In genomic region chr1:201551877-201552731, GRCh38 we compare ENCODE assay signal across 8 cellular contexts. TPM values are rescaled to one million over a fixed set of nuclear protein-coding genes. Genes with fewer than 3 reads are reported as not detected.
A peak's percentile ranks its signal among the peaks of the same experiment; 100 is the strongest.
DNase-seq lines count a peak whose midpoint lies in the region; FAIRE-seq and TF ChIP-seq lines count a peak whose summit lies in the region.

No MANE protein-coding gene starts in this region.

- no peak for TF ChIP-seq POLR2A in GM12891 (IDR thresholded peaks at IDR 0.05; ENCODE audit: low read depth, low read length)

- TF ChIP-seq CTCF in foreskin fibroblast (IDR thresholded peaks at IDR 0.05; ENCODE audit: low read depth, low read length): no peak

- no peak overlapping the region for H3K4me3 ChIP-seq in foreskin fibroblast (ENCODE audit: low read depth in 1 of 2, low read length in 2 of 2)

- no peak for FAIRE-seq in GM12891 (lab: Jason Lieb, UNC)

- DNase-seq in GM12891 (ENCODE audit: insufficient read length, low spot score): no peak
- peak; percentile 77 for DNase-seq in SKM-1 treated with dmso at 0.1 percent for 144 hours (lab: John Stamatoyannopoulos, UW; ENCODE audit: unreplicated experiment)
- peak; percentile 87 to 89 for DNase-seq in foreskin fibroblast
- peak; percentile 89 for DNase-seq in renal cortical epithelial cell (ENCODE audit: low read depth)
- DNase-seq in germinal center (ENCODE audit: low spot score): no peak
- DNase-seq in NCI-H748 treated with DMSO at 0.1 percent for 48 hours (lab: John Stamatoyannopoulos, UW): no peak
- no peak for DNase-seq in GF-D8 (lab: John Stamatoyannopoulos, UW)
- DNase-seq in stimulated activated CD4-positive, alpha-beta T cell treated with anti-CD3 and anti-CD28 coated beads, Interleukin-4, amount 100 ng/mL, for 24 hours: no peak

TF ChIP-seq in GM12891, 5 proteins besides CTCF, POLR2A, EP300 and RAD21:
- TF ChIP-seq POLR2AphosphoS5 (IDR thresholded peaks at IDR 0.05; ENCODE audit: low read depth, low read length) (no peak), SPI1 (IDR thresholded peaks at IDR 0.05; ENCODE audit: low read depth, low read length) (peak; percentile 37; the same call in 1 of the 2 replicates), TAF1 (IDR thresholded peaks at IDR 0.05; ENCODE audit: low read depth, low read length) (no peak)

RNA-seq across cellular contexts. Expression of gene NAV1, which starts 13.2 kb away (rescaled TPM):
- polyA plus RNA-seq in GM12891 (2012; ENCODE audit: low read depth, missing spikeins): 0.23 TPM
- 5.2 and 17.1 TPM in 2 replicates for total RNA-seq in renal cortical epithelial cell

RNA-seq across cellular contexts. Expression of gene CSRP1, which starts 45.2 kb away (rescaled TPM):
- 21.0 TPM for polyA plus RNA-seq in GM12891 (2012; ENCODE audit: low read depth, missing spikeins)
- 253 and 495 TPM in 2 replicates for total RNA-seq in renal cortical epithelial cell

Comparison
In these comparisons a context has a peak if more than half of its experiments do, and no peak if none do; other contexts are left out.
1. DNase-seq: peak in SKM-1 treated with dmso at 0.1 percent for 144 hours (single experiment), foreskin fibroblast (2 of 2) and renal cortical epithelial cell (single experiment); none in GM12891 (single experiment), germinal center (single experiment), NCI-H748 treated with DMSO at 0.1 percent for 48 hours (single experiment), GF-D8 (single experiment) and stimulated activated CD4-positive, alpha-beta T cell treated with anti-CD3 and anti-CD28 coated beads, Interleukin-4, amount 100 ng/mL, for 24 hours (single experiment).